8 cellular contexts compared by ENCODE assay signal in the genomic region with DNA sequence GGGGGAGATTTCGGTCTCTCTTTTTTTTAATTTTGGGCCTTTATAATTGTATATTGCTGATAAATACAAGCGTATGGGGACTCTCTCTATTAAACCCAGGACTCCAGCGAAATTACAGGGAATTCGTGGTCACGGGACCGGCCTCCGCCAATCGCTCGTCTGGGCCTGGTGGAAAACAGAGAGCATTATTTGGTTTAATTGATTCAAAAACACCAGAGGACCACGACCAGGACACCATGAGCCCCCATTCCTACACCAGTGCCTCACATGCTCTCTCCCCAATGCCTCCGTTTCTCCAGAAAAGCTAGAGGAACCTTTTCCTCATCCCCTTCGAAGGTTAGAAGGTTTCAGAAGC. TPM values are rescaled to one million over a fixed set of nuclear protein-coding genes. Genes with fewer than 3 reads are reported as not detected.
DNase-seq lines count a peak whose midpoint lies in the region; ATAC-seq and TF ChIP-seq lines count a peak whose summit lies in the region.

Gene HOXB2, minus strand, starts transcription at position 88 of the 355 bp plus-strand sequence. CDS start 198 bp downstream, outside the sequence.

- peak within 1 kb of the TSS; percentile 82 to 89 for H3K27ac ChIP-seq in left lung
- peak within 1 kb of the TSS; percentile 93 to 95 for H3K27ac ChIP-seq in thoracic aorta

- TF ChIP-seq CTCF in AG09309 (IDR thresholded peaks at IDR 0.05; ENCODE audit: control insufficient read depth, insufficient read depth, low read depth, low read length, missing control alignments) (no peak), astrocyte of the cerebellum (IDR thresholded peaks at IDR 0.05; ENCODE audit: low read depth, low read length, missing control alignments) (no peak), left lung (IDR thresholded peaks at IDR 0.05) (no peak), thoracic aorta (IDR thresholded peaks at IDR 0.05) (no peak), GM10266 (IDR thresholded peaks at IDR 0.05; ENCODE audit: control insufficient read depth, insufficient read depth, low read depth, missing control alignments) (no peak)

- H3K9me3 ChIP-seq in left lung (no peaks in the 10 kb centered on the region), thoracic aorta (no peaks in the 10 kb centered on the region)

- H3K4me3 ChIP-seq in AG09309 (ENCODE audit: control insufficient read depth, low read depth, low read length): peak within 1 kb of the TSS; percentile 64
- H3K4me3 ChIP-seq in astrocyte of the cerebellum (ENCODE audit: low read depth, low read length): peak within 1 kb of the TSS; percentile 80
- peak within 1 kb of the TSS; percentile 51 to 63 for H3K4me3 ChIP-seq in left lung
- H3K4me3 ChIP-seq in thoracic aorta: peak within 1 kb of the TSS; percentile 88

- H3K36me3 ChIP-seq in left lung (no peaks in the 10 kb centered on the region), thoracic aorta (no peaks in the 10 kb centered on the region)

- intact Hi-C loops in left lung (cut with DNase I): no loop called here

- peaks cover 0 to 22% of the 10 kb centered on the region in 2 donors for H3K4me1 ChIP-seq in left lung
- peaks cover 31 to 52% of the 10 kb centered on the region in 2 donors for H3K4me1 ChIP-seq in thoracic aorta (ENCODE audit: control insufficient read depth in 1 of 2, low read depth in 2 of 2)

- in situ Hi-C loops in astrocyte of the cerebellum (cut with HindIII; ENCODE audit: low sequenced_read_pairs): no loop called here

- H3K27me3 ChIP-seq in left lung (peaks cover 29 to 100% of the 10 kb centered on the region in 2 donors), thoracic aorta (replicated peaks; ENCODE audit: insufficient read depth) (no peaks in the 10 kb centered on the region)

- DNase-seq in AG09309 (ENCODE audit: low read depth) (no peak), LHCN-M2 (ENCODE audit: low read depth) (peak; percentile 76), astrocyte of the cerebellum (ENCODE audit: low read depth) (no peak), left lung (no peak), thoracic aorta (ENCODE audit: low spot score) (no peak), NOMO-1 treated with dmso at 0.1 percent for 144 hours (lab: John Stamatoyannopoulos, UW; ENCODE audit: unreplicated experiment) (no peak), GM10266 (ENCODE audit: extremely low spot score) (no peak)

- ATAC-seq in left lung: no peak
- no peak for ATAC-seq in thoracic aorta (ENCODE audit: insufficient number of reproducible peaks, low FRiP score, low read depth)
- ATAC-seq in HG03460 (IDR thresholded peaks at IDR 0.05; ENCODE audit: unreplicated experiment): no peak

RNA-seq across cellular contexts. Expression of gene HOXB2, which starts in this region (rescaled TPM):
- total RNA-seq in LHCN-M2 (2014; rRNA removed) (59.3 and 65.3 TPM in 2 replicates), left lung (10 to 100 TPM in 1 of 2 donors, 1 to 10 TPM in 1; 9.7 to 11.8 TPM), thoracic aorta (10 to 100 TPM; 53.3 to 73.0 TPM)
- polyA plus RNA-seq in LHCN-M2 (2012): 30.4 TPM
